ENCODE assay signal across 1 cellular context in genomic region chr12:9064201-9064814, GRCh38.
TF ChIP-seq lines count a peak whose summit lies in the region.

No MANE protein-coding gene starts in this region.

TF ChIP-seq in HepG2, 621 proteins besides CTCF, POLR2A, EP300 and RAD21 (continued from another document and continues in another):
- TF ChIP-seq ZHX2 (IDR thresholded peaks at IDR 0.05; ENCODE audit: low read depth) (no peak), ZHX2 (CRISPR knock-in tag; IDR thresholded peaks at IDR 0.05; ENCODE audit: borderline replicate concordance) (peak; percentile 65; the same call in 1 of the 2 replicates), ZNF280B (CRISPR knock-in tag; IDR thresholded peaks at IDR 0.05; ENCODE audit: borderline replicate concordance) (0 out of 2 replicates have a peak, but pooled peaks have one; percentile 41), MAFF (IDR thresholded peaks at IDR 0.05; ENCODE audit: low read depth, low read length) (no peak), TCF7L2 (IDR thresholded peaks at IDR 0.05; ENCODE audit: low read depth, low read length) (no peak), ZNF567 (CRISPR knock-in tag; IDR thresholded peaks at IDR 0.05; ENCODE audit: borderline replicate concordance) (0 out of 2 replicates have a peak, but pooled peaks have one; percentile 63), ZMAT3 (CRISPR knock-in tag; conservative IDR thresholded peaks at IDR 0.05) (0 out of 2 replicates have a peak, but pooled peaks have one; percentile 35), ZBTB46 (CRISPR knock-in tag; IDR thresholded peaks at IDR 0.05; ENCODE audit: borderline replicate concordance) (no peak), PREB (CRISPR knock-in tag; IDR thresholded peaks at IDR 0.05) (no peak), HNRNPUL1 (IDR thresholded peaks at IDR 0.05; ENCODE audit: low read depth, low read length) (peak; percentile 76; the same call in 1 of the 2 replicates), TEF (CRISPR knock-in tag; IDR thresholded peaks at IDR 0.05) (no peak), ZKSCAN1 (IDR thresholded peaks at IDR 0.05; ENCODE audit: low read length) (no peak), ZNF792 (CRISPR knock-in tag; IDR thresholded peaks at IDR 0.05) (0 out of 2 replicates have a peak, but pooled peaks have one; percentile 36), ZNF749 (CRISPR knock-in tag; IDR thresholded peaks at IDR 0.05; ENCODE audit: borderline replicate concordance) (peak; percentile 41; the same call in 1 of the 2 replicates), ZBTB42 (CRISPR knock-in tag; IDR thresholded peaks at IDR 0.05) (0 out of 2 replicates have a peak, but pooled peaks have one; percentile 31), ZNF12 (CRISPR knock-in tag; IDR thresholded peaks at IDR 0.05) (no peak), ZNF879 (CRISPR knock-in tag; IDR thresholded peaks at IDR 0.05) (no peak; the same call in 1 of the 2 replicates), ZSCAN20 (CRISPR knock-in tag; IDR thresholded peaks at IDR 0.05; ENCODE audit: borderline replicate concordance) (peak; percentile 69; the same call in 1 of the 2 replicates), CENPT (CRISPR knock-in tag; IDR thresholded peaks at IDR 0.05; ENCODE audit: low read depth) (0 out of 2 replicates have a peak, but pooled peaks have one; percentile 52), TOPORS (CRISPR knock-in tag; IDR thresholded peaks at IDR 0.05) (no peak), ZNF501 (CRISPR knock-in tag; IDR thresholded peaks at IDR 0.05) (no peak), RFX5 (IDR thresholded peaks at IDR 0.05; ENCODE audit: low read depth, low read length) (no peak), IRX3 (CRISPR knock-in tag; IDR thresholded peaks at IDR 0.05; ENCODE audit: borderline replicate concordance, low read depth) (0 out of 2 replicates have a peak, but pooled peaks have one; percentile 28), REL (CRISPR knock-in tag; conservative IDR thresholded peaks at IDR 0.05) (no peak; the same call in 1 of the 2 replicates), TFDP2 (CRISPR knock-in tag; IDR thresholded peaks at IDR 0.05) (peak; percentile 25; the same call in 1 of the 2 replicates), AGO2 (optimal IDR thresholded peaks at IDR 0.05; ENCODE audit: low read depth, low read length) (peak; percentile 99), ZHX1 (CRISPR knock-in tag; IDR thresholded peaks at IDR 0.05; ENCODE audit: low read depth) (0 out of 2 replicates have a peak, but pooled peaks have one; percentile 42), PLRG1 (conservative IDR thresholded peaks at IDR 0.05) (no peak), ZNF414 (CRISPR knock-in tag; IDR thresholded peaks at IDR 0.05) (peak; percentile 82), TFDP1 (CRISPR knock-in tag; IDR thresholded peaks at IDR 0.05; ENCODE audit: borderline replicate concordance) (peak; percentile 54; the same call in 1 of the 2 replicates), ZBTB7A (CRISPR knock-in tag; IDR thresholded peaks at IDR 0.05) (no peak), KAT8 (CRISPR knock-in tag; IDR thresholded peaks at IDR 0.05) (peak; percentile 61; the same call in 1 of the 2 replicates), ZNF382 (CRISPR knock-in tag; IDR thresholded peaks at IDR 0.05; ENCODE audit: borderline replicate concordance) (no peak), ZNF512 (CRISPR knock-in tag; IDR thresholded peaks at IDR 0.05) (no peak), ZNF710 (CRISPR knock-in tag; IDR thresholded peaks at IDR 0.05; ENCODE audit: borderline replicate concordance) (no peak), RARG (CRISPR knock-in tag; IDR thresholded peaks at IDR 0.05; ENCODE audit: low read depth) (no peak), DR1 (CRISPR knock-in tag; IDR thresholded peaks at IDR 0.05) (no peak; the same call in 1 of the 2 replicates)
